ENCODE assay signal across 8 cellular contexts in the genomic region with DNA sequence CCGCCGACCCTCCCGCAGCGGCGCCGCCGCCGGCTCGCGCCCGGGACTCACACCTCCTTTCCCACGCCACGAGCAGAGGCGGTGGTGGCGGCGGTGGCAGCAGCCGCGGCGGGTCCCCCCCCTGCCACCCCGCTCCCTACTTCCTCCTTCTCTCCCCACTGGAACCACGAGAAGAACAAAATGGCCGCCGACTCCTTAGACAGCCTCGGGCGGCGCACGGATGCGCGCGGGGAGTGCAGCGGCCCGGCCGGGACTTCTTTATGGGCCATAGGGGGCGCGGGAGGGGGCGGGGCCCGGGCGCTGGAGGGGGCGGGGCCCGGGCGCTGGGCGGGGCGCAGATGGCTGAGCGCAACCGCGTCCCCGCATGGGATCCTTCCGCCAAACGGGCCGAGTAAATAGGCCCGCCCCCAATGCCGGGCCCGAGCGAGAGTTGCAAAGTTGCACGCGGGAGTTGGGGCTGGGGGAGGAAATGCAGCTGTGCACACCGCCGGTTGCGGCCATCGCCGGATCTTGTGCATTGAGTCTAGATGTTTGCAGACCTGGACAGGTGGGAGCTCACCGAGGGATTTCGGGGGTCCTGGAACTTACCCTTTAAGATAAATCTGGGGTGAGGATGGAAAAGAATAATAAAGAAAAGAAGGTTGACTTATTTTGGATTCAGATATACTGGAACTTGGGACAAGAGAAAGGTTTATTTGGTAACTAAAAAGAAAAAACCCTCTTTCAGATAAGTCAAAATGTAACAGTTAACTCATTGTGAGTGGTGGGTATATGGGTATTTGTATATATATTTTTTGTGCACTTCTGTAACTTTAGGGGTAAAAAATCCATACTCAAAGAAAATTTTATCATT. TPM values are rescaled to one million over a fixed set of nuclear protein-coding genes. Genes with fewer than 3 reads are reported as not detected.
DNase-seq lines count a peak whose midpoint lies in the region; ATAC-seq and TF ChIP-seq lines count a peak whose summit lies in the region.

A gene (minus strand): TSS at position 174 of the 853 bp plus-strand sequence. CDS start 184 bp downstream, outside the sequence.

- no peaks in the 10 kb centered on the region for H3K27me3 Mint-ChIP-seq in activated CD4-positive, alpha-beta T cell treated with anti-CD3 and anti-CD28 coated beads for 36 hours

- H3K4me3 ChIP-seq in choroid plexus epithelial cell (ENCODE audit: low read depth, low read length): peak within 1 kb of the TSS; percentile 88

- H3K4me3 Mint-ChIP-seq in activated CD4-positive, alpha-beta T cell treated with anti-CD3 and anti-CD28 coated beads for 36 hours: peak within 1 kb of the TSS; percentile 98

- TF ChIP-seq CTCF in AG09319 (IDR thresholded peaks at IDR 0.05; ENCODE audit: low read depth, low read length) (no peak), choroid plexus epithelial cell (conservative IDR thresholded peaks at IDR 0.05; ENCODE audit: low read depth, low read length) (no peak)

- POLR2A ChIA-PET in activated CD4-positive, alpha-beta T cell treated with anti-CD3 and anti-CD28 coated beads for 36 hours (lab: Charles Lee): interaction anchor here (0.7 kb wide), 2 partner anchors 31 to 82 kb away, joined by 3 to 6 read pairs; no protein-coding TSS in a partner anchor

- CTCF ChIA-PET in activated CD4-positive, alpha-beta T cell treated with anti-CD3 and anti-CD28 coated beads for 36 hours (lab: Charles Lee): interaction anchor here (0.6 to 1.3 kb wide), 3 partner anchors 84 to 145 kb away, joined by 3 to 4 read pairs (median 3); no protein-coding TSS in a partner anchor

- peak within 1 kb of the TSS; percentile 99 for H3K27ac Mint-ChIP-seq in activated CD4-positive, alpha-beta T cell treated with anti-CD3 and anti-CD28 coated beads for 36 hours

- peak; percentile 73 for ATAC-seq in HG03439 (IDR thresholded peaks at IDR 0.05; ENCODE audit: unreplicated experiment)
- ATAC-seq in activated CD4-positive, alpha-beta T cell treated with anti-CD3 and anti-CD28 coated beads for 36 hours: peak; percentile 85

- peaks cover 34% of the 10 kb centered on the region for H3K4me1 Mint-ChIP-seq in activated CD4-positive, alpha-beta T cell treated with anti-CD3 and anti-CD28 coated beads for 36 hours

- intact Hi-C loops in activated CD4-positive, alpha-beta T cell treated with anti-CD3 and anti-CD28 coated beads for 36 hours (cut with DNase I, micrococcal nuclease): loop anchor here (1.0 to 10.0 kb wide), 10 partner anchors 33 to 1662 kb away; a partner anchor contains a TSS

- peak; percentile 81 for DNase-seq in AG09319 (ENCODE audit: extremely low read depth, low read depth)
- DNase-seq in NCI-H524 (lab: John Stamatoyannopoulos, UW): peak; percentile 79 to 94
- peak; percentile 95 for DNase-seq in activated CD4-positive, alpha-beta T cell treated with anti-CD3 and anti-CD28 coated beads for 36 hours
- DNase-seq in choroid plexus epithelial cell (ENCODE audit: low read depth): peak; percentile 94
- DNase-seq in kidney glomerular epithelial cell (lab: John Stamatoyannopoulos, UW): peak; percentile 81
- peak; percentile 86 to 89 for DNase-seq in stimulated activated CD4-positive, alpha-beta T cell treated with anti-CD3 and anti-CD28 coated beads, Interleukin-15, amount 100 ng/mL, for 48 hours (ENCODE audit: low read depth in 2 of 2)

- H3K9me3 Mint-ChIP-seq in activated CD4-positive, alpha-beta T cell treated with anti-CD3 and anti-CD28 coated beads for 36 hours (ENCODE audit: low read depth): no peaks in the 10 kb centered on the region

- peaks cover 32% of the 10 kb centered on the region for H3K36me3 Mint-ChIP-seq in activated CD4-positive, alpha-beta T cell treated with anti-CD3 and anti-CD28 coated beads for 36 hours (ENCODE audit: low read depth)

- peak; percentile 96 for TF ChIP-seq POLR2A in GM19193 (IDR thresholded peaks at IDR 0.05; ENCODE audit: extremely low read depth, insufficient read depth, insufficient read length)

RNA-seq across cellular contexts. Expression of the gene that starts here (rescaled TPM):
- 100 to 1,000 TPM; 201 to 283 TPM for total RNA-seq in activated CD4-positive, alpha-beta T cell treated with anti-CD3 and anti-CD28 coated beads for 36 hours

Comparison
In these comparisons a context has a peak if more than half of its experiments do, and no peak if none do; other contexts are left out.
1. Peak in every context shown above with its lines: DNase-seq, ATAC-seq and H3K4me3 ChIP-seq.